Comparison of ENCODE assay signal across 24 cellular contexts in the genomic region with DNA sequence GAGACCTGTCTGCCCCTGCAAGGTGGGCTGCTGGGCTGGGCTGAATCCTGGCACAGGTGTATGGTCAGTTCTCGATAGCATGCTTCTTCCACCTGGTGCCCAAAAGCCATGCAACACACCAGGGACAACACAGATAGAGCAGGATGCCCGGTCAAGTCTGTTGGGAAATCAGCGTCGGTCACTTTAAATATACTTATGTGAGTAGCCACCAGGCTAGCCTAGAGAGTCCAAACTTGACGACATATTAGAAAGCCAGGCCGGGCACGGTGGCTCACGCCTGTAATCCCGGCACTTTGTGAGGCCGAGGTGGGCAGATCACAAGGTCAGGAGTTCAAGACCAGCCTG. TPM values are rescaled to one million over a fixed set of nuclear protein-coding genes. Genes with fewer than 3 reads are reported as not detected.
DNase-seq lines count a peak whose midpoint lies in the region; ATAC-seq, FAIRE-seq and TF ChIP-seq lines count a peak whose summit lies in the region.
"Had no signal": no experiment of that assay in that cellular context is flagged by ENCODE, and none has a peak within 500 bp of the region (broad histone marks: within the 10 kb centered on the region; RNA-seq: fewer than 3 reads in every experiment).

No MANE protein-coding gene starts in this region.

- no TSS peak for BruUV-seq in MCF 10A (replicated peaks; lab: Mats Ljungman, UMichigan)
- BruUV-seq in HepG2 (replicated peaks; lab: Mats Ljungman, UMichigan): no TSS peak

- in situ Hi-C loops in HepG2 (cut with HindIII; ENCODE audit: extremely low pct_ligation_motif_present, low pct_unique_long_range_greater_than_20kb): no loop called here

- H3K27me3 ChIP-seq in breast epithelium: no peaks in the 10 kb centered on the region
- peaks cover 4 to 34% of the 10 kb centered on the region in 2 experiments for H3K27me3 ChIP-seq in HepG2 (ENCODE audit: control insufficient read depth in 1 of 2, insufficient read depth in 2 of 2, low read length in 2 of 2)
- no peaks in the 10 kb centered on the region for H3K27me3 ChIP-seq in parathyroid adenoma (ENCODE audit: control insufficient read depth, insufficient read depth, low read length)
- no peaks in the 10 kb centered on the region for H3K27me3 ChIP-seq in upper lobe of right lung
- H3K27me3 ChIP-seq: cardiac muscle cell, sigmoid colon had no signal

- CTCF ChIA-PET in MCF 10A (lab: Yijun Ruan, JAX): interaction anchor here (1.7 to 1.8 kb wide), 2 partner anchors 13 to 18 kb away, joined by 6 to 9 read pairs; no protein-coding TSS in a partner anchor
- CTCF ChIA-PET in HepG2 (lab: Yijun Ruan, JAX; ENCODE audit: low intra/inter-chr PET ratio, low total read pairs): no interaction called here
- CTCF ChIA-PET in GM10248 (lab: Yijun Ruan, JAX): interaction anchor here (1.9 to 8.2 kb wide), 3 partner anchors 12 to 81 kb away, joined by 4 to 51 read pairs (median 15); no protein-coding TSS in a partner anchor

- H3K4me3 Mint-ChIP-seq in MCF 10A (ENCODE audit: unreplicated experiment): no peak overlapping the region
- H3K4me3 Mint-ChIP-seq: activated CD8-positive, alpha-beta T cell treated with anti-CD3 and anti-CD28 coated beads, Interleukin-2, amount 10 ng/mL, durations not matched to agents 7 days and 5 days; dendritic cell treated with granulocyte-macrophage colony-stimulating factor and Interleukin-4, amounts not matched to agents 40 ng/mL and 50 ng/mL, for 4 days had no signal

- H3K4me1 ChIP-seq in breast epithelium (peaks cover 25 to 32% of the 10 kb centered on the region in 2 donors), HepG2 (ENCODE audit: insufficient read depth, low read length) (peaks cover 36% of the 10 kb centered on the region), parathyroid adenoma (peaks cover 22% of the 10 kb centered on the region), upper lobe of right lung (peaks cover 38% of the 10 kb centered on the region)

- H3K27ac ChIP-seq in breast epithelium (peak overlapping the region; percentile 78 to 79), HepG2 (ENCODE audit: extremely low read length, insufficient read depth, low read length) (peak overlapping the region; percentile 31), parathyroid adenoma (peak overlapping the region; percentile 76), upper lobe of right lung (peak overlapping the region; percentile 4)

- ATAC-seq in HepG2 (peak; percentile 27), upper lobe of right lung (no peak)
- ATAC-seq: activated CD8-positive, alpha-beta T cell treated with anti-CD3 and anti-CD28 coated beads, Interleukin-2, amount 10 ng/mL, durations not matched to agents 7 days and 5 days; GM12878 had no signal

- WGBS in HepG2 (ENCODE audit: low lambda C conversion rate): under 1% methylated on average over 10 of the region's 10 CpGs

- H3K27ac Mint-ChIP-seq in MCF 10A (ENCODE audit: low read depth, unreplicated experiment): no peak overlapping the region
- H3K27ac Mint-ChIP-seq: activated CD8-positive, alpha-beta T cell treated with anti-CD3 and anti-CD28 coated beads, Interleukin-2, amount 10 ng/mL, durations not matched to agents 7 days and 5 days had no signal

- POLR2A ChIA-PET in MCF 10A (lab: Yijun Ruan, JAX): interaction anchor here (1.0 to 2.9 kb wide), 5 partner anchors 11 to 20 kb away, joined by 3 to 11 read pairs (median 9); no protein-coding TSS in a partner anchor
- POLR2A ChIA-PET in HepG2 (lab: Yijun Ruan, JAX): interaction anchor here (0.9 to 2.4 kb wide), 4 partner anchors 9 to 21 kb away, joined by 3 to 22 read pairs (median 10); a partner anchor contains a TSS
- POLR2A ChIA-PET in GM10248 (lab: Yijun Ruan, JAX): no interaction called here

- no peak for DNase-seq in breast epithelium (ENCODE audit: low spot score in 2 of 2)
- no peak for DNase-seq in MCF 10A (ENCODE audit: unreplicated experiment)
- DNase-seq in HepG2 (ENCODE audit: low spot score): no peak
- peak; percentile 36 for DNase-seq in upper lobe of right lung
- no peak for DNase-seq in HPDE6-E6E7 (ENCODE audit: extremely low spot score)
- DNase-seq in GM10248 (ENCODE audit: extremely low spot score): no peak
- DNase-seq in NCI-H2107 treated with DMSO at 0.1 percent for 48 hours (lab: John Stamatoyannopoulos, UW; ENCODE audit: unreplicated experiment): no peak
- DNase-seq: 8988T; activated CD4-positive, alpha-beta T cell treated with anti-CD3 and anti-CD28 coated beads for 1 hour; activated CD8-positive, alpha-beta T cell treated with anti-CD3 and anti-CD28 coated beads, Interleukin-2, amount 10 ng/mL, durations not matched to agents 7 days and 5 days; activated gamma-delta T cell; AML-193; DMS53; KBM-7; sigmoid colon; T-helper 9 cell had no signal

- H4K20me1 ChIP-seq in HepG2 (ENCODE audit: insufficient read depth, low read length): no peaks in the 10 kb centered on the region

- TF ChIP-seq RAD21 in HepG2 (CRISPR knock-in tag; IDR thresholded peaks at IDR 0.05): no peak

- no peak for TF ChIP-seq CTCF in breast epithelium (IDR thresholded peaks at IDR 0.05)
- no peak for TF ChIP-seq CTCF in MCF 10A (IDR thresholded peaks at IDR 0.05; ENCODE audit: unreplicated experiment)
- TF ChIP-seq CTCF in HepG2 (CRISPR knock-in tag; IDR thresholded peaks at IDR 0.05): no peak
- no peak for TF ChIP-seq CTCF in parathyroid adenoma (IDR thresholded peaks at IDR 0.05)
- TF ChIP-seq CTCF in upper lobe of right lung (IDR thresholded peaks at IDR 0.05): no peak
- TF ChIP-seq CTCF in GM10248 (IDR thresholded peaks at IDR 0.05; ENCODE audit: control extremely low read depth, extremely low read depth, low read depth, missing control alignments): no peak

- no peak for TF ChIP-seq EP300 in HepG2 (IDR thresholded peaks at IDR 0.05; ENCODE audit: low read depth in 2 of 2, low read length in 2 of 2)
- no peak for TF ChIP-seq EP300 in HepG2 (CRISPR knock-in tag; IDR thresholded peaks at IDR 0.05; ENCODE audit: borderline replicate concordance)

- H2AFZ ChIP-seq in HepG2 (ENCODE audit: low read length) (no peak overlapping the region), parathyroid adenoma (peak overlapping the region; percentile 81)

- H3K4me3 ChIP-seq in breast epithelium (no peak overlapping the region), HepG2 (replicated peaks in 1 of 3; ENCODE audit: insufficient read depth in 1 of 3, low read depth in 2 of 3, low read length in 3 of 3) (peak overlapping the region in 1 of 3 experiments; percentile 53; a peak in 3 of 6 replicates), parathyroid adenoma (ENCODE audit: low read depth, low read length) (no peak overlapping the region), upper lobe of right lung (no peak overlapping the region)
- H3K4me3 ChIP-seq: cardiac muscle cell, GM12878, sigmoid colon had no signal

- H3K4me1 Mint-ChIP-seq in MCF 10A (ENCODE audit: insufficient read depth, unreplicated experiment): peaks cover 50% of the 10 kb centered on the region

- H3K9me3 Mint-ChIP-seq in MCF 10A (ENCODE audit: unreplicated experiment): no peaks in the 10 kb centered on the region
- H3K9me3 Mint-ChIP-seq: dendritic cell treated with granulocyte-macrophage colony-stimulating factor and Interleukin-4, amounts not matched to agents 40 ng/mL and 50 ng/mL, for 4 days had no signal

- no peaks in the 10 kb centered on the region for H3K9me3 ChIP-seq in breast epithelium
- no peaks in the 10 kb centered on the region for H3K9me3 ChIP-seq in HepG2 (ENCODE audit: low read length)
- no peaks in the 10 kb centered on the region for H3K9me3 ChIP-seq in parathyroid adenoma (ENCODE audit: control insufficient read depth, low read length)
- no peaks in the 10 kb centered on the region for H3K9me3 ChIP-seq in upper lobe of right lung
- H3K9me3 ChIP-seq: sigmoid colon had no signal

- TF ChIP-seq POLR2A in breast epithelium (IDR thresholded peaks at IDR 0.05): no peak
- TF ChIP-seq POLR2A in HepG2 (IDR thresholded peaks at IDR 0.05; ENCODE audit: insufficient read depth in 1 of 2, low read depth in 2 of 2, low read length in 2 of 2): no peak; a peak in 1 of 4 replicates

- H3K79me2 ChIP-seq in HepG2 (ENCODE audit: insufficient read depth, low read length): no peaks in the 10 kb centered on the region
- no peaks in the 10 kb centered on the region for H3K79me2 ChIP-seq in parathyroid adenoma

- peaks cover 6% of the 10 kb centered on the region for H3K36me3 Mint-ChIP-seq in MCF 10A (ENCODE audit: insufficient read depth, unreplicated experiment)

- no peaks in the 10 kb centered on the region for H3K36me3 ChIP-seq in breast epithelium
- no peaks in the 10 kb centered on the region for H3K36me3 ChIP-seq in HepG2 (replicated peaks in 1 of 2; ENCODE audit: control insufficient read depth in 1 of 2, insufficient read depth in 2 of 2, low read length in 2 of 2)
- no peaks in the 10 kb centered on the region for H3K36me3 ChIP-seq in parathyroid adenoma (ENCODE audit: control insufficient read depth, insufficient read depth, low read length)
- no peaks in the 10 kb centered on the region for H3K36me3 ChIP-seq in upper lobe of right lung
- H3K36me3 ChIP-seq: cardiac muscle cell had no signal

- no peaks in the 10 kb centered on the region for H3K27me3 Mint-ChIP-seq in MCF 10A (ENCODE audit: insufficient read depth, unreplicated experiment)

- H3K4me2 ChIP-seq in HepG2 (ENCODE audit: low read depth, low read length) (peak overlapping the region; percentile 87), parathyroid adenoma (ENCODE audit: low read length) (peak overlapping the region; percentile 25)

- peak overlapping the region; percentile 57; the same call in 1 of the 2 replicates for H3K9ac ChIP-seq in HepG2 (ENCODE audit: insufficient read depth, low read depth, low read length)
- no peak overlapping the region for H3K9ac ChIP-seq in parathyroid adenoma

- no peak for FAIRE-seq in HepG2 (lab: Jason Lieb, UNC)
- FAIRE-seq: GM12878, GM19239 had no signal

- intact Hi-C loops in breast epithelium (cut with DNase I; ENCODE audit: low total_unique reads): no loop called here
- intact Hi-C loops in MCF 10A (cut with micrococcal nuclease): no loop called here
- intact Hi-C loops in HepG2 (cut with micrococcal nuclease; ENCODE audit: unreplicated experiment): no loop called here
- intact Hi-C loops in upper lobe of right lung (cut with DNase I): no loop called here

RNA-seq across cellular contexts. Expression of a gene that starts 8.9 kb away (rescaled TPM):
- total RNA-seq in breast epithelium: 1 to 10 TPM; 2.2 to 3.6 (median 3.5) TPM
- total RNA-seq in MCF 10A (2022): 6.6 and 11.6 TPM in 2 replicates
- total RNA-seq in HepG2 (2016; rRNA removed; fragmentation: Illumina TruSeq; extraction: Trizol): 1.5 and 2.7 TPM in 2 replicates
- total RNA-seq in HepG2 (2016; cell fraction: cytosol; rRNA removed; fragmentation: Illumina TruSeq; extraction: Trizol; ENCODE audit: low read depth): 0.40 and 0.97 TPM in 2 replicates
- total RNA-seq in HepG2 (2016; cell fraction: insoluble cytoplasmic fraction; rRNA removed; fragmentation: Illumina TruSeq; extraction: Trizol): 1.1 and 2.5 TPM in 2 replicates
- total RNA-seq in HepG2 (2016; cell fraction: membrane; rRNA removed; fragmentation: Illumina TruSeq; extraction: Trizol): 1.7 and 1.8 TPM in 2 replicates
- 4.5 and 5.3 TPM in 2 replicates for total RNA-seq in HepG2 (2016; cell fraction: nucleus; rRNA removed; fragmentation: Illumina TruSeq; extraction: Trizol)
- polyA plus RNA-seq in HepG2 (2011; rRNA removed): 6.9 and 10.7 TPM in 2 replicates
- 3.0 and 4.1 TPM in 2 replicates for polyA plus RNA-seq in HepG2 (2011; cell fraction: cytosol; rRNA removed)
- 39.8 and 43.2 TPM in 2 replicates for polyA plus RNA-seq in HepG2 (2011; cell fraction: nucleus; rRNA removed)
- polyA plus RNA-seq in HepG2 (2012): 4.1 and 5.1 TPM in 2 replicates
- 0.60 and 1.2 TPM in 2 replicates for polyA plus RNA-seq in HepG2 (2016; cell fraction: cytosol; fragmentation: Illumina TruSeq; extraction: Trizol; ENCODE audit: low read depth)
- 1.7 and 1.9 TPM in 2 replicates for polyA plus RNA-seq in HepG2 (2016; cell fraction: insoluble cytoplasmic fraction; fragmentation: Illumina TruSeq; extraction: Trizol; ENCODE audit: low read depth)
- 1.6 and 1.8 TPM in 2 replicates for polyA plus RNA-seq in HepG2 (2016; cell fraction: membrane; fragmentation: Illumina TruSeq; extraction: Trizol; ENCODE audit: low read depth)
- 8.4 and 10.3 TPM in 2 replicates for polyA plus RNA-seq in HepG2 (2016; cell fraction: nucleus; fragmentation: Illumina TruSeq; extraction: Trizol; ENCODE audit: insufficient read depth, low read depth)
- polyA minus RNA-seq in HepG2 (2011; rRNA and poly(A)+ RNA removed; ENCODE audit: low replicate concordance): 8.3 and 36.4 TPM in 2 replicates
- polyA minus RNA-seq in HepG2 (2011; cell fraction: cytosol; rRNA and poly(A)+ RNA removed): 2.5 and 4.0 TPM in 2 replicates
- polyA minus RNA-seq in HepG2 (2011; cell fraction: nucleus; rRNA and poly(A)+ RNA removed): 18.0 and 21.3 TPM in 2 replicates
- 6.1 TPM for total RNA-seq in upper lobe of right lung

RNA-seq across cellular contexts. Expression of a gene that starts 29.4 kb away (rescaled TPM):
- total RNA-seq in breast epithelium (1 to 10 TPM in 1 of 3 donors, under 1 TPM in 2; 0.15 to 1.3 (median 0.98) TPM), MCF 10A (2022) (not detected in 2 replicates), HepG2 (2016; rRNA removed; fragmentation: Illumina TruSeq; extraction: Trizol) (not detected in 2 replicates), upper lobe of right lung (10.6 TPM)
- total RNA-seq in HepG2 (2016; cell fraction: cytosol; rRNA removed; fragmentation: Illumina TruSeq; extraction: Trizol; ENCODE audit: low read depth): not detected in 2 replicates
- not detected in 2 replicates for total RNA-seq in HepG2 (2016; cell fraction: insoluble cytoplasmic fraction; rRNA removed; fragmentation: Illumina TruSeq; extraction: Trizol)
- total RNA-seq in HepG2 (2016; cell fraction: membrane; rRNA removed; fragmentation: Illumina TruSeq; extraction: Trizol): not detected in 2 replicates
- not detected in 2 replicates for total RNA-seq in HepG2 (2016; cell fraction: nucleus; rRNA removed; fragmentation: Illumina TruSeq; extraction: Trizol)
- polyA plus RNA-seq in HepG2 (2011; rRNA removed): 0.05 TPM in 1 of 2 replicates, not detected in the other
- polyA plus RNA-seq in HepG2 (2011; cell fraction: cytosol; rRNA removed): 0.10 TPM in 1 of 2 replicates, not detected in the other
- 0.09 TPM in 1 of 2 replicates, not detected in the other for polyA plus RNA-seq in HepG2 (2011; cell fraction: nucleus; rRNA removed)
- polyA plus RNA-seq in HepG2 (2012): 0.03 TPM in 1 of 2 replicates, not detected in the other
- polyA plus RNA-seq in HepG2 (2016; cell fraction: cytosol; fragmentation: Illumina TruSeq; extraction: Trizol; ENCODE audit: low read depth): not detected in 2 replicates
- not detected in 2 replicates for polyA plus RNA-seq in HepG2 (2016; cell fraction: insoluble cytoplasmic fraction; fragmentation: Illumina TruSeq; extraction: Trizol; ENCODE audit: low read depth)
- not detected in 2 replicates for polyA plus RNA-seq in HepG2 (2016; cell fraction: membrane; fragmentation: Illumina TruSeq; extraction: Trizol; ENCODE audit: low read depth)
- not detected in 2 replicates for polyA plus RNA-seq in HepG2 (2016; cell fraction: nucleus; fragmentation: Illumina TruSeq; extraction: Trizol; ENCODE audit: insufficient read depth, low read depth)
- polyA minus RNA-seq in HepG2 (2011; rRNA and poly(A)+ RNA removed; ENCODE audit: low replicate concordance): 0.06 TPM in 1 of 2 replicates, not detected in the other
- not detected in 2 replicates for polyA minus RNA-seq in HepG2 (2011; cell fraction: cytosol; rRNA and poly(A)+ RNA removed)
- not detected in 2 replicates for polyA minus RNA-seq in HepG2 (2011; cell fraction: nucleus; rRNA and poly(A)+ RNA removed)
- total RNA-seq: HT-29, osteocyte had no signal
- polyA plus RNA-seq: cardiac muscle cell had no signal

RNA-seq across cellular contexts. Expression of a gene that starts 33.2 kb away (rescaled TPM):
- total RNA-seq in breast epithelium (not detected), MCF 10A (2022) (not detected in 2 replicates), HepG2 (2016; rRNA removed; fragmentation: Illumina TruSeq; extraction: Trizol) (0.39 and 0.64 TPM in 2 replicates), upper lobe of right lung (not detected)
- total RNA-seq in HepG2 (2016; cell fraction: cytosol; rRNA removed; fragmentation: Illumina TruSeq; extraction: Trizol; ENCODE audit: low read depth): 0.09 and 0.10 TPM in 2 replicates
- total RNA-seq in HepG2 (2016; cell fraction: insoluble cytoplasmic fraction; rRNA removed; fragmentation: Illumina TruSeq; extraction: Trizol): 0.39 and 0.49 TPM in 2 replicates
- 0.25 and 0.38 TPM in 2 replicates for total RNA-seq in HepG2 (2016; cell fraction: membrane; rRNA removed; fragmentation: Illumina TruSeq; extraction: Trizol)
- 0.60 and 0.65 TPM in 2 replicates for total RNA-seq in HepG2 (2016; cell fraction: nucleus; rRNA removed; fragmentation: Illumina TruSeq; extraction: Trizol)
- 0.08 and 0.09 TPM in 2 replicates for polyA plus RNA-seq in HepG2 (2011; rRNA removed)
- 0.07 and 0.09 TPM in 2 replicates for polyA plus RNA-seq in HepG2 (2011; cell fraction: cytosol; rRNA removed)
- 0.21 and 0.35 TPM in 2 replicates for polyA plus RNA-seq in HepG2 (2011; cell fraction: nucleus; rRNA removed)
- 0.04 and 0.05 TPM in 2 replicates for polyA plus RNA-seq in HepG2 (2012)
- 0.06 and 0.11 TPM in 2 replicates for polyA plus RNA-seq in HepG2 (2016; cell fraction: cytosol; fragmentation: Illumina TruSeq; extraction: Trizol; ENCODE audit: low read depth)
- polyA plus RNA-seq in HepG2 (2016; cell fraction: insoluble cytoplasmic fraction; fragmentation: Illumina TruSeq; extraction: Trizol; ENCODE audit: low read depth): 0.24 and 0.28 TPM in 2 replicates
- polyA plus RNA-seq in HepG2 (2016; cell fraction: membrane; fragmentation: Illumina TruSeq; extraction: Trizol; ENCODE audit: low read depth): 0.11 and 0.14 TPM in 2 replicates
- 0.53 and 0.95 TPM in 2 replicates for polyA plus RNA-seq in HepG2 (2016; cell fraction: nucleus; fragmentation: Illumina TruSeq; extraction: Trizol; ENCODE audit: insufficient read depth, low read depth)
- polyA minus RNA-seq in HepG2 (2011; rRNA and poly(A)+ RNA removed; ENCODE audit: low replicate concordance): 0.07 and 0.30 TPM in 2 replicates
- not detected in 2 replicates for polyA minus RNA-seq in HepG2 (2011; cell fraction: cytosol; rRNA and poly(A)+ RNA removed)
- 0.13 TPM in 1 of 2 replicates, not detected in the other for polyA minus RNA-seq in HepG2 (2011; cell fraction: nucleus; rRNA and poly(A)+ RNA removed)
- total RNA-seq: HT-29, lower leg skin, osteocyte had no signal
- polyA plus RNA-seq: cardiac muscle cell had no signal

Comparison
In these comparisons a context has a peak if more than half of its experiments do, and no peak if none do; other contexts are left out.
1. H3K27ac ChIP-seq: peak in every context shown above with its lines; median percentile 78 in breast epithelium; 76 in parathyroid adenoma; 31 in HepG2; 4 in upper lobe of right lung.